8 cellular contexts compared by ENCODE assay signal in the genomic region with DNA sequence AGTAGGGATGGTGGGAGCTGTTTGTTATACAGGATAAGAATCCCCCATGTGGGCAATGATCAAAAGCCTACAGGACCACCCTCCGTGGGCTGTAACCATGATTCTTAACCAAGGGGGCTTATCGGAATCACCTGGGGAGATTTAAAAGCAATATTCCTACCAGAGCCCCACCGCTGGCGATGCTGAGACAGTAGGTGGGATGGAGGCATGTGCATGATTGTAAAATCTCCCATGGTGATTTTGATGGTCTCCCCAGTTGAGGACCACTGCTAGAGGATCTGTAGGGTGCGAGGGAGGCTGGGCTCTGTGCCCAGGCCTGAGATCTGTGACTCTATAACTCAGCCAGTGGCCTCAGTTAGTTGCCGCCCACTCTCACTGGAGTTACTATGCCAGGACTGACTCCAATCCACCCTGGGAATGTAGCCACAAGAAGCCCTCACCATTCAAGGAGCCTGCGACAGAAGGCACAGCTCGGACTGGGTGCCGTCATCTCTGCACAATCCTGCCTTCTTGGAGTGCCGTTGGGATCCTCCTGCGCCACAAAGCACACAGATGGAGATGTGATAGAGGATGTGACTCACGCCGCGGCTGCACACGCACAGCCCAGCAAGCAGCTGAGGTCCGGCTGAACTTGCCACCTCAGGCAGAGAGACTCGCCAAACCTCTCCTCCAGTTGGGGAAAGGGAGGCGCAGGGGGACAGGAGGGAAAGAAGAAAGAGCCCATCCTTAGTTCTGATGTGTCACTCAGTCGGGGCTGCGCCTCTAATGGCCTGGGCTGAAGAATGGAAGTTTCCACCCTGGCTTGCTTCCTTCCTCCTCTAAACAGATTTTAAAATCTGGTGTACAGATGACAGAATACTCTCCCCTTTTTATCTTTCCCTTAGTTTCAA. TPM values are rescaled to one million over a fixed set of nuclear protein-coding genes. Genes with fewer than 3 reads are reported as not detected.
A peak's percentile ranks its signal among the peaks of the same experiment; 100 is the strongest.
DNase-seq lines count a peak whose midpoint lies in the region; ATAC-seq and TF ChIP-seq lines count a peak whose summit lies in the region.

No MANE protein-coding gene starts in this region.

- BruUV-seq in HCT116 (replicated peaks; lab: Mats Ljungman, UMichigan), result no TSS peak

- H3K9me2 ChIP-seq in HCT116 (ENCODE audit: insufficient read depth), result no peaks in the 10 kb centered on the region

- peak overlapping the region; percentile 85 for H3K4me2 ChIP-seq in HCT116 (ENCODE audit: low read length)
- peak overlapping the region; percentile 75 for H3K4me2 ChIP-seq in skeletal muscle satellite cell (ENCODE audit: low read length)

- H3K27me3 ChIP-seq in HCT116 (ENCODE audit: insufficient read depth, low read length) (no peaks in the 10 kb centered on the region), adipocyte (replicated peaks; ENCODE audit: control insufficient read depth, insufficient read depth, low read length) (no peaks in the 10 kb centered on the region), skeletal muscle satellite cell (ENCODE audit: control insufficient read depth, insufficient read depth, low read length) (no peaks in the 10 kb centered on the region)

- H3K9me3 ChIP-seq in HCT116 (ENCODE audit: control insufficient read depth in 1 of 2, insufficient read depth in 1 of 2, low read depth in 1 of 2, low read length in 2 of 2), result no peaks in the 10 kb centered on the region
- no peaks in the 10 kb centered on the region for H3K9me3 ChIP-seq in adipocyte (ENCODE audit: control insufficient read depth, low read length)
- H3K9me3 ChIP-seq in skeletal muscle satellite cell (replicated peaks; ENCODE audit: low read length), result no peaks in the 10 kb centered on the region

- no peak overlapping the region for H3K27ac Mint-ChIP-seq in activated T-helper 1 cell treated with anti-CD3 and anti-CD28 coated beads, Interleukin-12 subunit alpha, Interleukin-12 subunit beta, Interleukin-2, Interleukin-4 antibody, amounts not matched to agents 30 ng/mL and 10 ng/mL and 1 ng/mL, durations not matched to agents 14 hours and 24 hours and 36 hours

- H3K9ac ChIP-seq in HCT116 (ENCODE audit: low read length) (peak overlapping the region; percentile 49), adipocyte (ENCODE audit: low read length) (peak overlapping the region; percentile 73), skeletal muscle satellite cell (ENCODE audit: low read depth, low read length) (peak overlapping the region; percentile 83)

- CTCF ChIA-PET in HCT116 (lab: Charles Lee), result interaction anchor here (0.6 to 5.8 kb wide), 3 partner anchors 10 to 67 kb away, joined by 3 to 93 read pairs (median 5); no protein-coding TSS in a partner anchor

- H3K4me3 ChIP-seq in HCT116 (replicated peaks in 1 of 2; ENCODE audit: low read depth in 1 of 2, low read length in 2 of 2) (peak overlapping the region; percentile 35 to 54), adipocyte (ENCODE audit: low read length) (peak overlapping the region; percentile 69), skeletal muscle satellite cell (ENCODE audit: low read length) (peak overlapping the region; percentile 50)

- H3K27me3 Mint-ChIP-seq in activated T-helper 1 cell treated with anti-CD3 and anti-CD28 coated beads, Interleukin-12 subunit alpha, Interleukin-12 subunit beta, Interleukin-2, Interleukin-4 antibody, amounts not matched to agents 30 ng/mL and 10 ng/mL and 1 ng/mL, durations not matched to agents 14 hours and 24 hours and 36 hours (ENCODE audit: insufficient read depth), result peaks cover 6% of the 10 kb centered on the region

- no peaks in the 10 kb centered on the region for H3K36me3 Mint-ChIP-seq in activated T-helper 1 cell treated with anti-CD3 and anti-CD28 coated beads, Interleukin-12 subunit alpha, Interleukin-12 subunit beta, Interleukin-2, Interleukin-4 antibody, amounts not matched to agents 30 ng/mL and 10 ng/mL and 1 ng/mL, durations not matched to agents 14 hours and 24 hours and 36 hours (ENCODE audit: low read depth)

- ATAC-seq in HCT116, result peak; percentile 85
- ATAC-seq in left cardiac atrium, result peak; percentile 58 to 85
- no peak for ATAC-seq in HG02870 (IDR thresholded peaks at IDR 0.05; ENCODE audit: unreplicated experiment)

- intact Hi-C loops in HCT116 (cut with micrococcal nuclease) (no loop called here), left cardiac atrium (cut with DNase I) (no loop called here)
- intact Hi-C loops in activated T-helper 1 cell treated with anti-CD3 and anti-CD28 coated beads, Interleukin-12 subunit alpha, Interleukin-12 subunit beta, Interleukin-2, Interleukin-4 antibody, amounts not matched to agents 30 ng/mL and 10 ng/mL and 1 ng/mL, durations not matched to agents 14 hours and 24 hours and 36 hours (cut with micrococcal nuclease), result no loop called here

- RAD21 ChIA-PET in HCT116 (lab: Charles Lee; ENCODE audit: low non-redundant PET in 1 of 2, low total read pairs in 2 of 2, uncharacterized antibody in 2 of 2, unreplicated experiment in 2 of 2), result no interaction called here

- no peak overlapping the region for H3K4me3 Mint-ChIP-seq in activated T-helper 1 cell treated with anti-CD3 and anti-CD28 coated beads, Interleukin-12 subunit alpha, Interleukin-12 subunit beta, Interleukin-2, Interleukin-4 antibody, amounts not matched to agents 30 ng/mL and 10 ng/mL and 1 ng/mL, durations not matched to agents 14 hours and 24 hours and 36 hours

- no peaks in the 10 kb centered on the region for H3K9me3 Mint-ChIP-seq in activated T-helper 1 cell treated with anti-CD3 and anti-CD28 coated beads, Interleukin-12 subunit alpha, Interleukin-12 subunit beta, Interleukin-2, Interleukin-4 antibody, amounts not matched to agents 30 ng/mL and 10 ng/mL and 1 ng/mL, durations not matched to agents 14 hours and 24 hours and 36 hours

- H2AFZ ChIP-seq in HCT116 (ENCODE audit: low read depth, low read length, poor library complexity, severe bottlenecking), result peak overlapping the region; percentile 91

- TF ChIP-seq CTCF in HCT116 (IDR thresholded peaks at IDR 0.05 in 2 of 3, conservative IDR thresholded peaks at IDR 0.05 in 1 of 3; ENCODE audit: borderline replicate concordance in 1 of 3, insufficient read depth in 1 of 3, low read depth in 2 of 3, low read length in 2 of 3), result no peak
- no peak for TF ChIP-seq CTCF in GM10266 (IDR thresholded peaks at IDR 0.05; ENCODE audit: control insufficient read depth, insufficient read depth, low read depth, missing control alignments)

- TF ChIP-seq RAD21 in HCT116 (IDR thresholded peaks at IDR 0.05; ENCODE audit: low read depth), result no peak

- no peaks in the 10 kb centered on the region for H3K4me1 Mint-ChIP-seq in activated T-helper 1 cell treated with anti-CD3 and anti-CD28 coated beads, Interleukin-12 subunit alpha, Interleukin-12 subunit beta, Interleukin-2, Interleukin-4 antibody, amounts not matched to agents 30 ng/mL and 10 ng/mL and 1 ng/mL, durations not matched to agents 14 hours and 24 hours and 36 hours (ENCODE audit: low read depth)

- no peaks in the 10 kb centered on the region for H4K20me1 ChIP-seq in HCT116 (ENCODE audit: insufficient read depth)

- DNase-seq in HCT116 (ENCODE audit: low read depth, low spot score), result peak; percentile 53
- DNase-seq in adipocyte (ENCODE audit: low read depth), result peak; percentile 93
- peak; percentile 86 for DNase-seq in left cardiac atrium
- no peak for DNase-seq in NCI-H146 treated with DMSO at 0.1 percent for 48 hours (lab: John Stamatoyannopoulos, UW; ENCODE audit: unreplicated experiment)
- DNase-seq in GM10266 (ENCODE audit: extremely low spot score), result no peak
- DNase-seq in activated T-helper 1 cell treated with anti-CD3 and anti-CD28 coated beads, Interleukin-12 subunit alpha, Interleukin-12 subunit beta, Interleukin-2, Interleukin-4 antibody, amounts not matched to agents 30 ng/mL and 10 ng/mL and 1 ng/mL, durations not matched to agents 14 hours and 24 hours and 36 hours (ENCODE audit: low spot score), result no peak

- TF ChIP-seq POLR2A in HCT116 (IDR thresholded peaks at IDR 0.05; ENCODE audit: borderline replicate concordance, extremely low read depth, insufficient read depth, insufficient read length), result no peak

- POLR2A ChIA-PET in HCT116 (lab: Charles Lee), result interaction anchor here (0.5 kb wide), 1 partner anchor 274 kb away, joined by 3 read pairs; no protein-coding TSS in a partner anchor

- H3K36me3 ChIP-seq in HCT116 (ENCODE audit: control insufficient read depth in 1 of 2, insufficient read depth in 2 of 2, low read length in 2 of 2) (no peaks in the 10 kb centered on the region), adipocyte (ENCODE audit: control insufficient read depth, insufficient read depth, low read length, severe bottlenecking) (no peaks in the 10 kb centered on the region), skeletal muscle satellite cell (ENCODE audit: insufficient read depth, low read length) (no peaks in the 10 kb centered on the region)

- H3K4me1 ChIP-seq in HCT116 (ENCODE audit: control insufficient read depth in 1 of 2, insufficient read depth in 2 of 2, low read length in 2 of 2) (peaks cover 20 to 45% of the 10 kb centered on the region in 2 experiments), adipocyte (ENCODE audit: control insufficient read depth, insufficient read depth, low read length) (peaks cover 49% of the 10 kb centered on the region), skeletal muscle satellite cell (ENCODE audit: control insufficient read depth, insufficient read depth, low read length) (peaks cover 44% of the 10 kb centered on the region)

- H3K27ac ChIP-seq in HCT116 (ENCODE audit: low read depth, low read length), result peak overlapping the region; percentile 59

- no peaks in the 10 kb centered on the region for H3K79me2 ChIP-seq in HCT116 (ENCODE audit: insufficient read depth, low read length)

TF ChIP-seq in HCT116, 20 proteins besides CTCF, POLR2A, EP300 and RAD21 (continues in another document):
- no peak for TF ChIP-seq ZNF274 (IDR thresholded peaks at IDR 0.05; ENCODE audit: low read depth, low read length)
- peak; percentile 80 for TF ChIP-seq JUND (IDR thresholded peaks at IDR 0.05)
- TF ChIP-seq SP1 (IDR thresholded peaks at IDR 0.05; ENCODE audit: low read depth), result peak; percentile 80
- peak; percentile 45; the same call in 1 of the 2 replicates for TF ChIP-seq EGR1 (IDR thresholded peaks at IDR 0.05; ENCODE audit: low read depth)

RNA-seq across cellular contexts. Expression of a gene that starts 26.5 kb away (rescaled TPM):
- total RNA-seq in HCT116 (2021; ENCODE audit: unreplicated experiment) (0.15 TPM), left cardiac atrium (not detected)
- polyA plus RNA-seq in HCT116 (2012), result 0.26 TPM in 1 of 2 replicates, not detected in the other
- not detected in 2 replicates for total RNA-seq in skeletal muscle satellite cell (2012; rRNA removed)
- not detected in 2 replicates for total RNA-seq in activated T-helper 1 cell treated with anti-CD3 and anti-CD28 coated beads, Interleukin-12 subunit alpha, Interleukin-12 subunit beta, Interleukin-2, Interleukin-4 antibody, amounts not matched to agents 30 ng/mL and 10 ng/mL and 1 ng/mL, durations not matched to agents 14 hours and 24 hours and 36 hours

RNA-seq across cellular contexts. Expression of a gene that starts 46.4 kb away (rescaled TPM):
- total RNA-seq in HCT116 (2021; ENCODE audit: unreplicated experiment) (58.1 TPM), left cardiac atrium (10 to 100 TPM in 1 of 2 donors, 1 to 10 TPM in 1; 9.9 to 11.8 TPM)
- 23.2 and 39.4 TPM in 2 replicates for polyA plus RNA-seq in HCT116 (2012)
- 27.6 and 30.4 TPM in 2 replicates for total RNA-seq in skeletal muscle satellite cell (2012; rRNA removed)
- 8.4 and 9.5 TPM in 2 replicates for total RNA-seq in activated T-helper 1 cell treated with anti-CD3 and anti-CD28 coated beads, Interleukin-12 subunit alpha, Interleukin-12 subunit beta, Interleukin-2, Interleukin-4 antibody, amounts not matched to agents 30 ng/mL and 10 ng/mL and 1 ng/mL, durations not matched to agents 14 hours and 24 hours and 36 hours

Comparison
In these comparisons a context has a peak if more than half of its experiments do, and no peak if none do; other contexts are left out.
1. DNase-seq: peak in HCT116 (single experiment), adipocyte (single experiment) and left cardiac atrium (single experiment); none in NCI-H146 treated with DMSO at 0.1 percent for 48 hours (single experiment), GM10266 (single experiment) and activated T-helper 1 cell treated with anti-CD3 and anti-CD28 coated beads, Interleukin-12 subunit alpha, Interleukin-12 subunit beta, Interleukin-2, Interleukin-4 antibody, amounts not matched to agents 30 ng/mL and 10 ng/mL and 1 ng/mL, durations not matched to agents 14 hours and 24 hours and 36 hours (single experiment).
2. Peak in every context shown above with its lines, with median percentiles within 50 percentile points of each other: H3K4me3 ChIP-seq and H3K9ac ChIP-seq.